Comparison of ENCODE assay signal across 1 cellular context in the genomic region with DNA sequence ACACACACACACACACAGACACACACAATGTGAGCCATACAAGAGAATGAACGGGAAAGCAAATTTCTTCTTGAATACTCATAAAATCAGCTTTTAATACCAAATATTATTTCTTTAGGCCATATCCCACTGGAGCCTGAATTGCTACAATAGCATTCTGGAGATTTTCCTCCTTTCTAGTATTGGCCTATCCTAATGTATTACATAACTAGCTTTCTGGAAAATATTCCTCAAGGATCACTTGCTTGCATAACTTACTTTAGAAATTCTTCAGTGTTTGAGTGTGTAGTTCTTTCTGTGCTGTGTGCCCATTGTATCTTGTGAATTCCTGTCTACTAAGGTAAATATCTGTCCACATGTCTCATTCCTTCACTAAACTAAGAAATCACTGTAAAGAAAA.
TF ChIP-seq lines count a peak whose summit lies in the region.

No MANE protein-coding gene starts in this region.

TF ChIP-seq in GM23338, 12 proteins besides CTCF, POLR2A, EP300 and RAD21 (continued from another document):
- TF ChIP-seq, protein P1, sequence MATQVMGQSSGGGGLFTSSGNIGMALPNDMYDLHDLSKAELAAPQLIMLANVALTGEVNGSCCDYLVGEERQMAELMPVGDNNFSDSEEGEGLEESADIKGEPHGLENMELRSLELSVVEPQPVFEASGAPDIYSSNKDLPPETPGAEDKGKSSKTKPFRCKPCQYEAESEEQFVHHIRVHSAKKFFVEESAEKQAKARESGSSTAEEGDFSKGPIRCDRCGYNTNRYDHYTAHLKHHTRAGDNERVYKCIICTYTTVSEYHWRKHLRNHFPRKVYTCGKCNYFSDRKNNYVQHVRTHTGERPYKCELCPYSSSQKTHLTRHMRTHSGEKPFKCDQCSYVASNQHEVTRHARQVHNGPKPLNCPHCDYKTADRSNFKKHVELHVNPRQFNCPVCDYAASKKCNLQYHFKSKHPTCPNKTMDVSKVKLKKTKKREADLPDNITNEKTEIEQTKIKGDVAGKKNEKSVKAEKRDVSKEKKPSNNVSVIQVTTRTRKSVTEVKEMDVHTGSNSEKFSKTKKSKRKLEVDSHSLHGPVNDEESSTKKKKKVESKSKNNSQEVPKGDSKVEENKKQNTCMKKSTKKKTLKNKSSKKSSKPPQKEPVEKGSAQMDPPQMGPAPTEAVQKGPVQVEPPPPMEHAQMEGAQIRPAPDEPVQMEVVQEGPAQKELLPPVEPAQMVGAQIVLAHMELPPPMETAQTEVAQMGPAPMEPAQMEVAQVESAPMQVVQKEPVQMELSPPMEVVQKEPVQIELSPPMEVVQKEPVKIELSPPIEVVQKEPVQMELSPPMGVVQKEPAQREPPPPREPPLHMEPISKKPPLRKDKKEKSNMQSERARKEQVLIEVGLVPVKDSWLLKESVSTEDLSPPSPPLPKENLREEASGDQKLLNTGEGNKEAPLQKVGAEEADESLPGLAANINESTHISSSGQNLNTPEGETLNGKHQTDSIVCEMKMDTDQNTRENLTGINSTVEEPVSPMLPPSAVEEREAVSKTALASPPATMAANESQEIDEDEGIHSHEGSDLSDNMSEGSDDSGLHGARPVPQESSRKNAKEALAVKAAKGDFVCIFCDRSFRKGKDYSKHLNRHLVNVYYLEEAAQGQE (IDR thresholded peaks at IDR 0.05; ENCODE audit: unreplicated experiment) = no peak
- TF ChIP-seq, protein P2, sequence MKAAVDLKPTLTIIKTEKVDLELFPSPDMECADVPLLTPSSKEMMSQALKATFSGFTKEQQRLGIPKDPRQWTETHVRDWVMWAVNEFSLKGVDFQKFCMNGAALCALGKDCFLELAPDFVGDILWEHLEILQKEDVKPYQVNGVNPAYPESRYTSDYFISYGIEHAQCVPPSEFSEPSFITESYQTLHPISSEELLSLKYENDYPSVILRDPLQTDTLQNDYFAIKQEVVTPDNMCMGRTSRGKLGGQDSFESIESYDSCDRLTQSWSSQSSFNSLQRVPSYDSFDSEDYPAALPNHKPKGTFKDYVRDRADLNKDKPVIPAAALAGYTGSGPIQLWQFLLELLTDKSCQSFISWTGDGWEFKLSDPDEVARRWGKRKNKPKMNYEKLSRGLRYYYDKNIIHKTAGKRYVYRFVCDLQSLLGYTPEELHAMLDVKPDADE (IDR thresholded peaks at IDR 0.05) = no peak
- no peak for TF ChIP-seq JUNB (IDR thresholded peaks at IDR 0.05; ENCODE audit: unreplicated experiment)
- no peak for TF ChIP-seq ZNF331 (CRISPR knock-in tag; IDR thresholded peaks at IDR 0.05; ENCODE audit: low read depth)
